Comparison of ENCODE assay signal across 13 cellular contexts in the genomic region with DNA sequence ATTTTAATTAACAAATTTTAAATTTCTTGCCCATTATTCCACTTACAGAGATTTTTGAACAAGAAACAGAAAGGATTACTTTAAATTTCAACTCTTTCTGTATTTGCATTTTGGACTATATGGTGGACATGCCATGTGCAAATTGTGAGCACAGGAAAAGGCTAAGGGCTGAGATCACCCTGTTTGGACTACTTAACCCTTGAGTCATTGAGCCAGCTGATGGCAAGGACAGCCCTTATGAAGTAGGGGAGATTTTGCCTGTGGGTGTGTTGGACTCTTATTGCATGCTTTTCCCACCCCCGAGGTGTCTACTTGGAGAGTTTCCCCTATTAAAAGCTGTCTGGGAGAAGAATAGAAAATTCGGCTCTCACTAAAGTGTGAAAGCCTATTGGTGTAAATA. TPM values are rescaled to one million over a fixed set of nuclear protein-coding genes. Genes with fewer than 3 reads are reported as not detected.
A peak's percentile ranks its signal among the peaks of the same experiment; 100 is the strongest.
DNase-seq lines count a peak whose midpoint lies in the region; ATAC-seq and TF ChIP-seq lines count a peak whose summit lies in the region.
"Had no signal": no experiment of that assay in that cellular context is flagged by ENCODE, and none has a peak within 500 bp of the region (broad histone marks: within the 10 kb centered on the region; RNA-seq: fewer than 3 reads in every experiment).

No MANE protein-coding gene starts in this region.

- no TSS peak for BruUV-seq in MCF 10A (replicated peaks; lab: Mats Ljungman, UMichigan)

- TF ChIP-seq CTCF in MCF 10A (IDR thresholded peaks at IDR 0.05; ENCODE audit: unreplicated experiment), result no peak
- no peak for TF ChIP-seq CTCF in breast epithelium (IDR thresholded peaks at IDR 0.05)
- no peak for TF ChIP-seq CTCF in gastroesophageal sphincter (IDR thresholded peaks at IDR 0.05)
- TF ChIP-seq CTCF in mesothelial cell of epicardium (IDR thresholded peaks at IDR 0.05; ENCODE audit: unreplicated experiment), result no peak

- H3K27me3 Mint-ChIP-seq in MCF 10A (ENCODE audit: insufficient read depth, unreplicated experiment) (no peaks in the 10 kb centered on the region), mesothelial cell of epicardium (ENCODE audit: low read depth) (no peaks in the 10 kb centered on the region)

- no peak for TF ChIP-seq EP300 in gastroesophageal sphincter (IDR thresholded peaks at IDR 0.05)

- no peak overlapping the region for H3K9ac ChIP-seq in adipocyte (ENCODE audit: low read length)

- H3K9me3 Mint-ChIP-seq in MCF 10A (ENCODE audit: unreplicated experiment) (no peaks in the 10 kb centered on the region), mesothelial cell of epicardium (peaks cover 6% of the 10 kb centered on the region)

- H3K36me3 Mint-ChIP-seq in MCF 10A (ENCODE audit: insufficient read depth, unreplicated experiment), result peaks cover 5% of the 10 kb centered on the region
- H3K36me3 Mint-ChIP-seq in mesothelial cell of epicardium, result no peaks in the 10 kb centered on the region

- H3K4me1 Mint-ChIP-seq in MCF 10A (ENCODE audit: insufficient read depth, unreplicated experiment), result peaks cover 15% of the 10 kb centered on the region
- H3K4me1 Mint-ChIP-seq in mesothelial cell of epicardium, result peaks cover 4% of the 10 kb centered on the region

- H3K9me3 ChIP-seq in breast epithelium (no peaks in the 10 kb centered on the region), adipocyte (ENCODE audit: control insufficient read depth, low read length) (no peaks in the 10 kb centered on the region), gastroesophageal sphincter (no peaks in the 10 kb centered on the region)
- H3K9me3 ChIP-seq: ascending aorta had no signal

- H3K27ac ChIP-seq in breast epithelium (no peak overlapping the region), gastroesophageal sphincter (peak overlapping the region in 3 of 4 donors; percentile 21 to 73 (median 61))
- H3K27ac ChIP-seq: ascending aorta, SK-N-MC had no signal

- H3K4me3 Mint-ChIP-seq in MCF 10A (ENCODE audit: unreplicated experiment), result no peak overlapping the region
- H3K4me3 Mint-ChIP-seq in mesothelial cell of epicardium, result no peak overlapping the region

- H3K4me1 ChIP-seq in breast epithelium, result no peaks in the 10 kb centered on the region
- peaks cover 17% of the 10 kb centered on the region for H3K4me1 ChIP-seq in adipocyte (ENCODE audit: control insufficient read depth, insufficient read depth, low read length)
- H3K4me1 ChIP-seq in gastroesophageal sphincter, result peaks cover 0 to 48% (median 2%) of the 10 kb centered on the region in 3 donors

- intact Hi-C loops in MCF 10A (cut with micrococcal nuclease) (no loop called here), breast epithelium (cut with DNase I; ENCODE audit: low total_unique reads) (no loop called here)

- TF ChIP-seq POLR2A in breast epithelium (IDR thresholded peaks at IDR 0.05) (no peak), gastroesophageal sphincter (IDR thresholded peaks at IDR 0.05) (no peak)

- H3K27me3 ChIP-seq in breast epithelium, result no peaks in the 10 kb centered on the region
- H3K27me3 ChIP-seq in adipocyte (replicated peaks; ENCODE audit: control insufficient read depth, insufficient read depth, low read length), result no peaks in the 10 kb centered on the region
- H3K27me3 ChIP-seq in gastroesophageal sphincter, result no peaks in the 10 kb centered on the region
- no peaks in the 10 kb centered on the region for H3K27me3 ChIP-seq in H7 (ENCODE audit: control insufficient read depth, insufficient read depth, low read length)
- H3K27me3 ChIP-seq: ascending aorta had no signal

- no peak overlapping the region for H3K27ac Mint-ChIP-seq in MCF 10A (ENCODE audit: low read depth, unreplicated experiment)
- H3K27ac Mint-ChIP-seq in mesothelial cell of epicardium, result no peak overlapping the region

- DNase-seq in MCF 10A (ENCODE audit: unreplicated experiment) (peak; percentile 55), breast epithelium (ENCODE audit: low spot score in 2 of 2) (no peak), adipocyte (ENCODE audit: low read depth) (peak; percentile 41), mesothelial cell of epicardium (ENCODE audit: low spot score in 2 of 2, unreplicated experiment in 2 of 2) (no peak), Kasumi-1 (lab: John Stamatoyannopoulos, UW) (no peak), H7 (no peak)
- DNase-seq in activated T-cell treated with anti-CD3 and anti-CD28 coated beads, Interleukin-2, amount 50 U/mL, for 48 hours, result no peak
- DNase-seq: activated CD8-positive, alpha-beta memory T cell treated with anti-CD3 and anti-CD28 coated beads for 24 hours; GDM1; NCI-H2227 treated with DMSO at 0.1 percent for 48 hours had no signal

- POLR2A ChIA-PET in MCF 10A (lab: Yijun Ruan, JAX), result interaction anchor here (1.1 to 1.6 kb wide), 3 partner anchors 10 to 17 kb away, joined by 3 to 5 read pairs (median 4); a partner anchor contains a TSS

- no peak for ATAC-seq in gastroesophageal sphincter

- CTCF ChIA-PET in MCF 10A (lab: Yijun Ruan, JAX), result interaction anchor here (1.4 kb wide), 1 partner anchor 11 kb away, joined by 3 read pairs; no protein-coding TSS in a partner anchor

- WGBS in gastroesophageal sphincter (ENCODE audit: low coverage in 1 of 2), 2 donors, result 39 to 75% methylated on average over 1 to 2 of the region's 2 CpGs

- H3K4me3 ChIP-seq in breast epithelium (no peak overlapping the region), adipocyte (ENCODE audit: low read length) (no peak overlapping the region), gastroesophageal sphincter (no peak overlapping the region), H7 (ENCODE audit: insufficient read depth, low read depth, low read length) (no peak overlapping the region)
- H3K4me3 ChIP-seq: ascending aorta, SK-N-MC had no signal

- no peaks in the 10 kb centered on the region for H3K36me3 ChIP-seq in breast epithelium
- H3K36me3 ChIP-seq in adipocyte (ENCODE audit: control insufficient read depth, insufficient read depth, low read length, severe bottlenecking), result no peaks in the 10 kb centered on the region
- no peaks in the 10 kb centered on the region for H3K36me3 ChIP-seq in gastroesophageal sphincter
- no peaks in the 10 kb centered on the region for H3K36me3 ChIP-seq in H7 (replicated peaks; ENCODE audit: control insufficient read depth, insufficient read depth, low read length)
- H3K36me3 ChIP-seq: ascending aorta had no signal

RNA-seq across cellular contexts. Expression of a gene that starts 17.2 kb away (rescaled TPM):
- total RNA-seq in MCF 10A (2022) (39.1 and 40.8 TPM in 2 replicates), breast epithelium (10 to 100 TPM; 28.8 to 51.7 (median 44.2) TPM), gastroesophageal sphincter (10 to 100 TPM; 35.9 to 67.4 (median 52.5) TPM), mesothelial cell of epicardium (17.8 to 20.9 TPM (median 18.4 TPM) in 3 replicates)
- 32.9 and 34.7 TPM in 2 replicates for total RNA-seq in H7 (2014; rRNA removed; shearing (Covaris generic))

RNA-seq across cellular contexts. Expression of a gene that starts 46.2 kb away (rescaled TPM):
- total RNA-seq in MCF 10A (2022), result 203 and 233 TPM in 2 replicates
- 10 to 100 TPM; 50.1 to 60.0 (median 50.8) TPM for total RNA-seq in breast epithelium
- 10 to 100 TPM; 63.0 to 97.7 (median 69.2) TPM for total RNA-seq in gastroesophageal sphincter
- total RNA-seq in mesothelial cell of epicardium, result 108 to 110 TPM (median 109 TPM) in 3 replicates
- 116 and 117 TPM in 2 replicates for total RNA-seq in H7 (2014; rRNA removed; shearing (Covaris generic))

Comparison
In these comparisons a context has a peak if more than half of its experiments do, and no peak if none do; other contexts are left out.
1. DNase-seq: peak in MCF 10A (single experiment) and adipocyte (single experiment); none in breast epithelium (0 of 2), mesothelial cell of epicardium (0 of 2), activated T-cell treated with anti-CD3 and anti-CD28 coated beads, Interleukin-2, amount 50 U/mL, for 48 hours (0 of 2), Kasumi-1 (0 of 2) and H7 (single experiment).
2. H3K27ac ChIP-seq: peak in gastroesophageal sphincter (3 of 4); none in breast epithelium (0 of 2).